ENCODE assay signal across 12 cellular contexts in genomic region chr1:113046569-113046968, GRCh38. TPM values are rescaled to one million over a fixed set of nuclear protein-coding genes. Genes with fewer than 3 reads are reported as not detected.
A peak's percentile ranks its signal among the peaks of the same experiment; 100 is the strongest.
DNase-seq lines count a peak whose midpoint lies in the region; ATAC-seq, FAIRE-seq and TF ChIP-seq lines count a peak whose summit lies in the region.
"Had no signal": no experiment of that assay in that cellular context is flagged by ENCODE, and none has a peak within 500 bp of the region (broad histone marks: within the 10 kb centered on the region; RNA-seq: fewer than 3 reads in every experiment).

No MANE protein-coding gene starts in this region.

- peaks cover 0 to 2% (median 0%) of the 10 kb centered on the region in 3 donors for H3K27me3 Mint-ChIP-seq in CD14-positive monocyte (ENCODE audit: low read depth in 3 of 3)
- no peaks in the 10 kb centered on the region for H3K27me3 Mint-ChIP-seq in H9 (ENCODE audit: low read depth)
- no peaks in the 10 kb centered on the region for H3K27me3 Mint-ChIP-seq in T-helper 17 cell
- H3K27me3 Mint-ChIP-seq in effector memory CD8-positive, alpha-beta T cell = no peaks in the 10 kb centered on the region
- peaks cover 22% of the 10 kb centered on the region for H3K27me3 Mint-ChIP-seq in stimulated activated memory B cell treated with anti-CD40 and anti-IgM and Interleukin-4, amounts not matched to agents 10 μg/mL and 1 μg/mL and 100 μg/mL, for 72 hours

- no peak overlapping the region for H4K5ac ChIP-seq in H9 (ENCODE audit: insufficient read length, low read depth, low read length)

- no peaks in the 10 kb centered on the region for H4K20me1 ChIP-seq in H9 (ENCODE audit: control insufficient read depth, insufficient read depth, insufficient read length)

- no peak overlapping the region for H2BK120ac ChIP-seq in H9 (ENCODE audit: low read depth, low read length, poor library complexity, severe bottlenecking)

- peaks cover 7% of the 10 kb centered on the region; the same call in 1 of the 2 replicates for H3K4me1 ChIP-seq in H9 (ENCODE audit: insufficient read depth, low read length)

- H3K4me3 Mint-ChIP-seq in CD14-positive monocyte (peak overlapping the region in 1 of 2 donors; percentile 68), H9 (no peak overlapping the region), T-helper 17 cell (peak overlapping the region; percentile 76)
- H3K4me3 Mint-ChIP-seq in effector memory CD8-positive, alpha-beta T cell = peak overlapping the region; percentile 69 to 72
- no peak overlapping the region for H3K4me3 Mint-ChIP-seq in stimulated activated memory B cell treated with anti-CD40 and anti-IgM and Interleukin-4, amounts not matched to agents 10 μg/mL and 1 μg/mL and 100 μg/mL, for 72 hours

- no peak overlapping the region for H3T11ph ChIP-seq in H9 (ENCODE audit: low read length)

- ATAC-seq in T-helper 17 cell = peak; percentile 75
- peak; percentile 90 for ATAC-seq in effector memory CD8-positive, alpha-beta T cell (replicated peaks)
- no peak for ATAC-seq in stimulated activated memory B cell treated with anti-CD40 and anti-IgM and Interleukin-4, amounts not matched to agents 10 μg/mL and 1 μg/mL and 100 μg/mL, for 72 hours
- ATAC-seq in HG02840 (IDR thresholded peaks at IDR 0.05; ENCODE audit: low FRiP score, unreplicated experiment) = no peak

- H4K91ac ChIP-seq in H9 (ENCODE audit: insufficient read length, low read depth, low read length) = no peak overlapping the region

- H3K27ac Mint-ChIP-seq in CD14-positive monocyte = peak overlapping the region; percentile 85 to 96 (median 95)
- peak overlapping the region in 2 of 3 experiments; percentile 74 to 79; a peak in 5 of 7 replicates for H3K27ac Mint-ChIP-seq in H9
- peak overlapping the region; percentile 77 for H3K27ac Mint-ChIP-seq in T-helper 17 cell
- H3K27ac Mint-ChIP-seq in effector memory CD8-positive, alpha-beta T cell = peak overlapping the region; percentile 81 to 95
- H3K27ac Mint-ChIP-seq in stimulated activated memory B cell treated with anti-CD40 and anti-IgM and Interleukin-4, amounts not matched to agents 10 μg/mL and 1 μg/mL and 100 μg/mL, for 72 hours = no peak overlapping the region

- H3K4ac ChIP-seq in H9 (ENCODE audit: low read depth, low read length) = no peak overlapping the region

- no peak for DNase-seq in CD14-positive monocyte (ENCODE audit: low spot score)
- no peak for DNase-seq in H9
- DNase-seq in T-helper 17 cell = no peak
- DNase-seq in effector memory CD8-positive, alpha-beta T cell = peak in 2 of 3 experiments; percentile 6 to 16
- no peak for DNase-seq in frontal cortex (ENCODE audit: low spot score in 2 of 2)
- no peak for DNase-seq in NCI-H510A treated with DMSO at 0.1 percent for 48 hours (lab: John Stamatoyannopoulos, UW)
- DNase-seq: adrenal gland; MM.1S; SHP77 treated with DMSO at 0.1 percent for 48 hours; stimulated activated CD4-positive, alpha-beta T cell treated with anti-CD3 and anti-CD28 coated beads, Interleukin-4, amount 100 ng/mL, for 4 hours had no signal

- H3K79me2 ChIP-seq in H9 (ENCODE audit: insufficient read depth, low read length) = no peaks in the 10 kb centered on the region

- H3K18ac ChIP-seq in H9 (ENCODE audit: insufficient read length, low read depth, low read length) = no peak overlapping the region

- no peak overlapping the region for H2BK20ac ChIP-seq in H9 (ENCODE audit: low read depth, low read length, poor library complexity, severe bottlenecking)

- H3K27ac ChIP-seq in H9 (ENCODE audit: insufficient read length, low read depth, low read length) = no peak overlapping the region
- H3K27ac ChIP-seq: adrenal gland had no signal

- H3K27me3 ChIP-seq in H9 (ENCODE audit: insufficient read depth, low read length) = no peaks in the 10 kb centered on the region
- H3K27me3 ChIP-seq: adrenal gland had no signal

- WGBS in H9 (ENCODE audit: extremely low coverage, insufficient read length, low lambda C conversion rate) = no CpG with 5 or more reads among the region's 4 CpGs

- no peaks in the 10 kb centered on the region for H3K36me3 Mint-ChIP-seq in CD14-positive monocyte
- H3K36me3 Mint-ChIP-seq in H9 (ENCODE audit: insufficient read depth in 1 of 3, low read depth in 3 of 3) = no peaks in the 10 kb centered on the region
- H3K36me3 Mint-ChIP-seq in T-helper 17 cell (ENCODE audit: low read depth) = no peaks in the 10 kb centered on the region
- no peaks in the 10 kb centered on the region for H3K36me3 Mint-ChIP-seq in effector memory CD8-positive, alpha-beta T cell (ENCODE audit: insufficient read depth)
- no peaks in the 10 kb centered on the region for H3K36me3 Mint-ChIP-seq in stimulated activated memory B cell treated with anti-CD40 and anti-IgM and Interleukin-4, amounts not matched to agents 10 μg/mL and 1 μg/mL and 100 μg/mL, for 72 hours

- no peak overlapping the region for H2AK5ac ChIP-seq in H9 (ENCODE audit: insufficient read length, low read length)

- no peak overlapping the region for H3K56ac ChIP-seq in H9 (ENCODE audit: insufficient read length, low read depth, low read length)

- H2BK15ac ChIP-seq in H9 (ENCODE audit: low read depth, low read length) = no peak overlapping the region

- no peak overlapping the region for H2AFZ ChIP-seq in H9 (ENCODE audit: low read length)

- H3K9me3 ChIP-seq in H9 (ENCODE audit: control insufficient read depth, low read depth, low read length) (no peaks in the 10 kb centered on the region), T-helper 17 cell (ENCODE audit: control insufficient read depth, low read length, poor library complexity, severe bottlenecking) (no peaks in the 10 kb centered on the region)
- H3K9me3 ChIP-seq: adrenal gland had no signal

- H3K9me3 Mint-ChIP-seq in CD14-positive monocyte (peaks cover 0 to 2% (median 0%) of the 10 kb centered on the region in 7 donors), H9 (no peaks in the 10 kb centered on the region)
- no peaks in the 10 kb centered on the region for H3K9me3 Mint-ChIP-seq in effector memory CD8-positive, alpha-beta T cell
- no peaks in the 10 kb centered on the region for H3K9me3 Mint-ChIP-seq in stimulated activated memory B cell treated with anti-CD40 and anti-IgM and Interleukin-4, amounts not matched to agents 10 μg/mL and 1 μg/mL and 100 μg/mL, for 72 hours

- TF ChIP-seq CTCF in CD14-positive monocyte (IDR thresholded peaks at IDR 0.05) (no peak), H9 (conservative IDR thresholded peaks at IDR 0.05) (no peak)

- H3K23ac ChIP-seq in H9 (ENCODE audit: insufficient read length, low read depth, low read length) = no peak overlapping the region

- H3K14ac ChIP-seq in H9 (ENCODE audit: insufficient read depth, low read length) = no peak overlapping the region

- H3K4me2 ChIP-seq in H9 (ENCODE audit: insufficient read depth, insufficient read length, low read length) = no peak overlapping the region

- intact Hi-C loops in CD14-positive monocyte (cut with micrococcal nuclease) = loop anchor here (10.0 kb wide), 4 partner anchors 92 to 342 kb away; partner anchors contain the start of genes RHOC (in 1 of the 2) and SLC16A1 (in 1 of the 2)

- H3K23me2 ChIP-seq in H9 (ENCODE audit: insufficient read length, low read depth, low read length, poor library complexity, severe bottlenecking) = no peaks in the 10 kb centered on the region

- no peak overlapping the region for H3K9ac ChIP-seq in H9 (ENCODE audit: extremely low read depth, insufficient read length, low read length)

- H3K4me1 Mint-ChIP-seq in CD14-positive monocyte = peaks cover 49% of the 10 kb centered on the region
- peaks cover 37 to 48% of the 10 kb centered on the region in 2 experiments for H3K4me1 Mint-ChIP-seq in H9
- H3K4me1 Mint-ChIP-seq in T-helper 17 cell = peaks cover 38% of the 10 kb centered on the region
- H3K4me1 Mint-ChIP-seq in effector memory CD8-positive, alpha-beta T cell (ENCODE audit: low read depth in 2 of 2) = peaks cover 41 to 53% of the 10 kb centered on the region in 2 donors
- peaks cover 29% of the 10 kb centered on the region for H3K4me1 Mint-ChIP-seq in stimulated activated memory B cell treated with anti-CD40 and anti-IgM and Interleukin-4, amounts not matched to agents 10 μg/mL and 1 μg/mL and 100 μg/mL, for 72 hours

- FAIRE-seq in frontal cortex (lab: Jason Lieb, UNC) = no peak

- no peak overlapping the region for H4K8ac ChIP-seq in H9 (replicated peaks; ENCODE audit: insufficient read length, low read depth, low read length)

- H3K79me1 ChIP-seq in H9 (ENCODE audit: insufficient read depth, low read depth, low read length, poor library complexity, severe bottlenecking) = no peaks in the 10 kb centered on the region

- H2BK12ac ChIP-seq in H9 (ENCODE audit: insufficient read length, low read depth, low read length) = no peak overlapping the region

- no peak overlapping the region for H2BK5ac ChIP-seq in H9 (ENCODE audit: insufficient read length, low read length)

RNA-seq across cellular contexts. Expression of gene LRIG2, which starts 26.4 kb away (rescaled TPM):
- under 1 TPM; 0.93 to 0.96 TPM for polyA plus RNA-seq in CD14-positive monocyte
- total RNA-seq in H9 (2021) = 21.2 and 23.2 TPM in 2 replicates
- total RNA-seq in T-helper 17 cell = 10 to 100 TPM; 20.2 to 23.1 TPM
- 28.1 TPM for total RNA-seq in frontal cortex

Comparison
In these comparisons a context has a peak if more than half of its experiments do, and no peak if none do; other contexts are left out.
1. DNase-seq: peak in effector memory CD8-positive, alpha-beta T cell (2 of 3); none in CD14-positive monocyte (single experiment), H9 (single experiment), T-helper 17 cell (0 of 3), frontal cortex (0 of 2) and NCI-H510A treated with DMSO at 0.1 percent for 48 hours (single experiment).
2. H3K4me3 Mint-ChIP-seq: peak in T-helper 17 cell (single experiment) and effector memory CD8-positive, alpha-beta T cell (2 of 2); none in H9 (0 of 2) and stimulated activated memory B cell treated with anti-CD40 and anti-IgM and Interleukin-4, amounts not matched to agents 10 μg/mL and 1 μg/mL and 100 μg/mL, for 72 hours (single experiment).
3. ATAC-seq: peak in T-helper 17 cell (single experiment) and effector memory CD8-positive, alpha-beta T cell (single experiment); none in stimulated activated memory B cell treated with anti-CD40 and anti-IgM and Interleukin-4, amounts not matched to agents 10 μg/mL and 1 μg/mL and 100 μg/mL, for 72 hours (single experiment) and HG02840 (single experiment).